1 cellular context compared by ENCODE assay signal in the genomic region with DNA sequence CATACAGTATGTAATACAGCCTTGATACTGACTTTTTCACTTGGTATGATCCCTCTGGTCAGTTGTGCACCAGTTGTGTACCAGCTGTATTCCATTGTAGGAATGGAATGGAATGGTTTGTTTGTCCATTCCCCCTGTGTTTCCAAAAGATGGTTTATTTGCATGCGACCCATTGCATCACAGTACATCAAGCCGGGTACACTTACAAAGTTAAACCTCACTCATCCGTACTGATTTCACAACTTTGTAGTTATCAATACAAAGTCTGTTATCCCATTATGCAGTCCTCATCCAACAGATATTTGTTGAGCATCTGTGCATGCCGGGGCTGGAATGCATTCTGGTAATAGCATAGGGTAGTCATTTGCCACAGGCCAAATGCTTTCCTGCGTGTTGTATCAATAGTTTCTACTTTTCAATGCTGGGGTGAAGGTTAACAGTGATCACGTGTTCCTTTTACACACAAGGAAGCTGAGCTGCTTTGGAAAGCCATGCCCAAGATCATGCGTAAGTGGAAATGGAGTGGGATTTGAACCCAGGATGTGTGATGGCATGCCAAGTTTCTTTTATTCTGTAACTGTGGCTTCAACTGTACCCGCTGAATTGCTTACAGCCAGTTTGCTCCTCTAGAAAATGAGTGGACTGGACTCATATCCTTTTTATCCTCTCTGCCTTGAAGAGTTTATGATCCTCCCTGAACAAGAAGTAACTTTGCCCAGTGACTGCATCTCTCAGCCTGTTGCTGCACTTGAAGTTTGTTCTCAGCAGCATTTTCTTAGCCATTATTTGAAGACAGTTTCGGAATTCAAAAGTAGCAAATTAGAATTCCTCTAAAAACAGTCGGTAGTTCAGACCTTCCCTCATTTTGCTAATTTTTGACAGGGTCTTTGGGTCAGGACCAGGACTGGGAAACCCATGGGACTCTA.
TF ChIP-seq lines count a peak whose summit lies in the region.

No MANE protein-coding gene starts in this region.

TF ChIP-seq in HepG2, 621 proteins besides CTCF, POLR2A, EP300 and RAD21 (continued from another document and continues in another):
- TF ChIP-seq, protein P1, sequence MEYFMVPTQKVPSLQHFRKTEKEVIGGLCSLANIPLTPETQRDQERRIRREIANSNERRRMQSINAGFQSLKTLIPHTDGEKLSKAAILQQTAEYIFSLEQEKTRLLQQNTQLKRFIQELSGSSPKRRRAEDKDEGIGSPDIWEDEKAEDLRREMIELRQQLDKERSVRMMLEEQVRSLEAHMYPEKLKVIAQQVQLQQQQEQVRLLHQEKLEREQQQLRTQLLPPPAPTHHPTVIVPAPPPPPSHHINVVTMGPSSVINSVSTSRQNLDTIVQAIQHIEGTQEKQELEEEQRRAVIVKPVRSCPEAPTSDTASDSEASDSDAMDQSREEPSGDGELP (IDR thresholded peaks at IDR 0.05; ENCODE audit: borderline replicate concordance, low read depth) = peak; percentile 85
- TF ChIP-seq ZNF615 (CRISPR knock-in tag; IDR thresholded peaks at IDR 0.05; ENCODE audit: borderline replicate concordance) (no peak), GTF3A (CRISPR knock-in tag; conservative IDR thresholded peaks at IDR 0.05) (0 out of 2 replicates have a peak, but pooled peaks have one; percentile 48), TCF7 (IDR thresholded peaks at IDR 0.05; ENCODE audit: low read depth) (peak; percentile 80), SMYD3 (CRISPR knock-in tag; IDR thresholded peaks at IDR 0.05) (no peak), ZNF782 (CRISPR knock-in tag; IDR thresholded peaks at IDR 0.05; ENCODE audit: borderline replicate concordance) (peak; percentile 86; the same call in 1 of the 2 replicates), EHMT2 (IDR thresholded peaks at IDR 0.05; ENCODE audit: borderline replicate concordance, low read depth, low read length) (no peak), ZNF839 (CRISPR knock-in tag; IDR thresholded peaks at IDR 0.05; ENCODE audit: borderline replicate concordance) (no peak), HDAC6 (IDR thresholded peaks at IDR 0.05; ENCODE audit: low read depth, low read length) (no peak), MTF1 (CRISPR knock-in tag; IDR thresholded peaks at IDR 0.05) (no peak), ZNF230 (CRISPR knock-in tag; IDR thresholded peaks at IDR 0.05) (peak; percentile 86; the same call in 1 of the 2 replicates), ZBTB38 (CRISPR knock-in tag; IDR thresholded peaks at IDR 0.05) (peak; percentile 47; the same call in 1 of the 2 replicates), RNF2 (conservative IDR thresholded peaks at IDR 0.05; ENCODE audit: low read depth) (no peak), XBP1 (CRISPR knock-in tag; IDR thresholded peaks at IDR 0.05) (no peak), ZNF136 (CRISPR knock-in tag; IDR thresholded peaks at IDR 0.05; ENCODE audit: low read depth) (no peak), ZNF121 (CRISPR knock-in tag; IDR thresholded peaks at IDR 0.05) (no peak; the same call in 1 of the 2 replicates), ZNF224 (CRISPR knock-in tag; IDR thresholded peaks at IDR 0.05) (no peak; the same call in 1 of the 2 replicates), ZNF616 (CRISPR knock-in tag; IDR thresholded peaks at IDR 0.05; ENCODE audit: low read depth) (no peak), ZNF816 (CRISPR knock-in tag; IDR thresholded peaks at IDR 0.05; ENCODE audit: borderline replicate concordance) (no peak; the same call in 1 of the 2 replicates), ZNF17 (CRISPR knock-in tag; IDR thresholded peaks at IDR 0.05) (no peak), KAT8 (CRISPR knock-in tag; IDR thresholded peaks at IDR 0.05) (peak; percentile 75; the same call in 1 of the 2 replicates), NFKB2 (CRISPR knock-in tag; IDR thresholded peaks at IDR 0.05; ENCODE audit: borderline replicate concordance) (no peak), ZNF75D (CRISPR knock-in tag; IDR thresholded peaks at IDR 0.05; ENCODE audit: borderline replicate concordance) (no peak), NFIC (IDR thresholded peaks at IDR 0.05; ENCODE audit: low read length) (peak; percentile 82)
- TF ChIP-seq, protein P2, sequence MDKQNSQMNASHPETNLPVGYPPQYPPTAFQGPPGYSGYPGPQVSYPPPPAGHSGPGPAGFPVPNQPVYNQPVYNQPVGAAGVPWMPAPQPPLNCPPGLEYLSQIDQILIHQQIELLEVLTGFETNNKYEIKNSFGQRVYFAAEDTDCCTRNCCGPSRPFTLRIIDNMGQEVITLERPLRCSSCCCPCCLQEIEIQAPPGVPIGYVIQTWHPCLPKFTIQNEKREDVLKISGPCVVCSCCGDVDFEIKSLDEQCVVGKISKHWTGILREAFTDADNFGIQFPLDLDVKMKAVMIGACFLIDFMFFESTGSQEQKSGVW (CRISPR knock-in tag; IDR thresholded peaks at IDR 0.05; ENCODE audit: borderline replicate concordance) = no peak
- TF ChIP-seq, protein P3, sequence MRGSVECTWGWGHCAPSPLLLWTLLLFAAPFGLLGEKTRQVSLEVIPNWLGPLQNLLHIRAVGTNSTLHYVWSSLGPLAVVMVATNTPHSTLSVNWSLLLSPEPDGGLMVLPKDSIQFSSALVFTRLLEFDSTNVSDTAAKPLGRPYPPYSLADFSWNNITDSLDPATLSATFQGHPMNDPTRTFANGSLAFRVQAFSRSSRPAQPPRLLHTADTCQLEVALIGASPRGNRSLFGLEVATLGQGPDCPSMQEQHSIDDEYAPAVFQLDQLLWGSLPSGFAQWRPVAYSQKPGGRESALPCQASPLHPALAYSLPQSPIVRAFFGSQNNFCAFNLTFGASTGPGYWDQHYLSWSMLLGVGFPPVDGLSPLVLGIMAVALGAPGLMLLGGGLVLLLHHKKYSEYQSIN (CRISPR knock-in tag; IDR thresholded peaks at IDR 0.05; ENCODE audit: borderline replicate concordance) = no peak
- TF ChIP-seq, protein P4, sequence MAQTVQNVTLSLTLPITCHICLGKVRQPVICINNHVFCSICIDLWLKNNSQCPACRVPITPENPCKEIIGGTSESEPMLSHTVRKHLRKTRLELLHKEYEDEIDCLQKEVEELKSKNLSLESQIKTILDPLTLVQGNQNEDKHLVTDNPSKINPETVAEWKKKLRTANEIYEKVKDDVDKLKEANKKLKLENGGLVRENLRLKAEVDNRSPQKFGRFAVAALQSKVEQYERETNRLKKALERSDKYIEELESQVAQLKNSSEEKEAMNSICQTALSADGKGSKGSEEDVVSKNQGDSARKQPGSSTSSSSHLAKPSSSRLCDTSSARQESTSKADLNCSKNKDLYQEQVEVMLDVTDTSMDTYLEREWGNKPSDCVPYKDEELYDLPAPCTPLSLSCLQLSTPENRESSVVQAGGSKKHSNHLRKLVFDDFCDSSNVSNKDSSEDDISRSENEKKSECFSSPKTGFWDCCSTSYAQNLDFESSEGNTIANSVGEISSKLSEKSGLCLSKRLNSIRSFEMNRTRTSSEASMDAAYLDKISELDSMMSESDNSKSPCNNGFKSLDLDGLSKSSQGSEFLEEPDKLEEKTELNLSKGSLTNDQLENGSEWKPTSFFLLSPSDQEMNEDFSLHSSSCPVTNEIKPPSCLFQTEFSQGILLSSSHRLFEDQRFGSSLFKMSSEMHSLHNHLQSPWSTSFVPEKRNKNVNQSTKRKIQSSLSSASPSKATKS (CRISPR knock-in tag; IDR thresholded peaks at IDR 0.05) = peak; percentile 97; the same call in 1 of the 2 replicates
- TF ChIP-seq, protein P5, sequence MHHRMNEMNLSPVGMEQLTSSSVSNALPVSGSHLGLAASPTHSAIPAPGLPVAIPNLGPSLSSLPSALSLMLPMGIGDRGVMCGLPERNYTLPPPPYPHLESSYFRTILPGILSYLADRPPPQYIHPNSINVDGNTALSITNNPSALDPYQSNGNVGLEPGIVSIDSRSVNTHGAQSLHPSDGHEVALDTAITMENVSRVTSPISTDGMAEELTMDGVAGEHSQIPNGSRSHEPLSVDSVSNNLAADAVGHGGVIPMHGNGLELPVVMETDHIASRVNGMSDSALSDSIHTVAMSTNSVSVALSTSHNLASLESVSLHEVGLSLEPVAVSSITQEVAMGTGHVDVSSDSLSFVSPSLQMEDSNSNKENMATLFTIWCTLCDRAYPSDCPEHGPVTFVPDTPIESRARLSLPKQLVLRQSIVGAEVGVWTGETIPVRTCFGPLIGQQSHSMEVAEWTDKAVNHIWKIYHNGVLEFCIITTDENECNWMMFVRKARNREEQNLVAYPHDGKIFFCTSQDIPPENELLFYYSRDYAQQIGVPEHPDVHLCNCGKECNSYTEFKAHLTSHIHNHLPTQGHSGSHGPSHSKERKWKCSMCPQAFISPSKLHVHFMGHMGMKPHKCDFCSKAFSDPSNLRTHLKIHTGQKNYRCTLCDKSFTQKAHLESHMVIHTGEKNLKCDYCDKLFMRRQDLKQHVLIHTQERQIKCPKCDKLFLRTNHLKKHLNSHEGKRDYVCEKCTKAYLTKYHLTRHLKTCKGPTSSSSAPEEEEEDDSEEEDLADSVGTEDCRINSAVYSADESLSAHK (CRISPR knock-in tag; IDR thresholded peaks at IDR 0.05; ENCODE audit: borderline replicate concordance) = no peak
- TF ChIP-seq, protein P6, sequence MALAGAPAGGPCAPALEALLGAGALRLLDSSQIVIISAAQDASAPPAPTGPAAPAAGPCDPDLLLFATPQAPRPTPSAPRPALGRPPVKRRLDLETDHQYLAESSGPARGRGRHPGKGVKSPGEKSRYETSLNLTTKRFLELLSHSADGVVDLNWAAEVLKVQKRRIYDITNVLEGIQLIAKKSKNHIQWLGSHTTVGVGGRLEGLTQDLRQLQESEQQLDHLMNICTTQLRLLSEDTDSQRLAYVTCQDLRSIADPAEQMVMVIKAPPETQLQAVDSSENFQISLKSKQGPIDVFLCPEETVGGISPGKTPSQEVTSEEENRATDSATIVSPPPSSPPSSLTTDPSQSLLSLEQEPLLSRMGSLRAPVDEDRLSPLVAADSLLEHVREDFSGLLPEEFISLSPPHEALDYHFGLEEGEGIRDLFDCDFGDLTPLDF (CRISPR knock-in tag; IDR thresholded peaks at IDR 0.05) = no peak; the same call in 1 of the 2 replicates
- TF ChIP-seq, protein P7, sequence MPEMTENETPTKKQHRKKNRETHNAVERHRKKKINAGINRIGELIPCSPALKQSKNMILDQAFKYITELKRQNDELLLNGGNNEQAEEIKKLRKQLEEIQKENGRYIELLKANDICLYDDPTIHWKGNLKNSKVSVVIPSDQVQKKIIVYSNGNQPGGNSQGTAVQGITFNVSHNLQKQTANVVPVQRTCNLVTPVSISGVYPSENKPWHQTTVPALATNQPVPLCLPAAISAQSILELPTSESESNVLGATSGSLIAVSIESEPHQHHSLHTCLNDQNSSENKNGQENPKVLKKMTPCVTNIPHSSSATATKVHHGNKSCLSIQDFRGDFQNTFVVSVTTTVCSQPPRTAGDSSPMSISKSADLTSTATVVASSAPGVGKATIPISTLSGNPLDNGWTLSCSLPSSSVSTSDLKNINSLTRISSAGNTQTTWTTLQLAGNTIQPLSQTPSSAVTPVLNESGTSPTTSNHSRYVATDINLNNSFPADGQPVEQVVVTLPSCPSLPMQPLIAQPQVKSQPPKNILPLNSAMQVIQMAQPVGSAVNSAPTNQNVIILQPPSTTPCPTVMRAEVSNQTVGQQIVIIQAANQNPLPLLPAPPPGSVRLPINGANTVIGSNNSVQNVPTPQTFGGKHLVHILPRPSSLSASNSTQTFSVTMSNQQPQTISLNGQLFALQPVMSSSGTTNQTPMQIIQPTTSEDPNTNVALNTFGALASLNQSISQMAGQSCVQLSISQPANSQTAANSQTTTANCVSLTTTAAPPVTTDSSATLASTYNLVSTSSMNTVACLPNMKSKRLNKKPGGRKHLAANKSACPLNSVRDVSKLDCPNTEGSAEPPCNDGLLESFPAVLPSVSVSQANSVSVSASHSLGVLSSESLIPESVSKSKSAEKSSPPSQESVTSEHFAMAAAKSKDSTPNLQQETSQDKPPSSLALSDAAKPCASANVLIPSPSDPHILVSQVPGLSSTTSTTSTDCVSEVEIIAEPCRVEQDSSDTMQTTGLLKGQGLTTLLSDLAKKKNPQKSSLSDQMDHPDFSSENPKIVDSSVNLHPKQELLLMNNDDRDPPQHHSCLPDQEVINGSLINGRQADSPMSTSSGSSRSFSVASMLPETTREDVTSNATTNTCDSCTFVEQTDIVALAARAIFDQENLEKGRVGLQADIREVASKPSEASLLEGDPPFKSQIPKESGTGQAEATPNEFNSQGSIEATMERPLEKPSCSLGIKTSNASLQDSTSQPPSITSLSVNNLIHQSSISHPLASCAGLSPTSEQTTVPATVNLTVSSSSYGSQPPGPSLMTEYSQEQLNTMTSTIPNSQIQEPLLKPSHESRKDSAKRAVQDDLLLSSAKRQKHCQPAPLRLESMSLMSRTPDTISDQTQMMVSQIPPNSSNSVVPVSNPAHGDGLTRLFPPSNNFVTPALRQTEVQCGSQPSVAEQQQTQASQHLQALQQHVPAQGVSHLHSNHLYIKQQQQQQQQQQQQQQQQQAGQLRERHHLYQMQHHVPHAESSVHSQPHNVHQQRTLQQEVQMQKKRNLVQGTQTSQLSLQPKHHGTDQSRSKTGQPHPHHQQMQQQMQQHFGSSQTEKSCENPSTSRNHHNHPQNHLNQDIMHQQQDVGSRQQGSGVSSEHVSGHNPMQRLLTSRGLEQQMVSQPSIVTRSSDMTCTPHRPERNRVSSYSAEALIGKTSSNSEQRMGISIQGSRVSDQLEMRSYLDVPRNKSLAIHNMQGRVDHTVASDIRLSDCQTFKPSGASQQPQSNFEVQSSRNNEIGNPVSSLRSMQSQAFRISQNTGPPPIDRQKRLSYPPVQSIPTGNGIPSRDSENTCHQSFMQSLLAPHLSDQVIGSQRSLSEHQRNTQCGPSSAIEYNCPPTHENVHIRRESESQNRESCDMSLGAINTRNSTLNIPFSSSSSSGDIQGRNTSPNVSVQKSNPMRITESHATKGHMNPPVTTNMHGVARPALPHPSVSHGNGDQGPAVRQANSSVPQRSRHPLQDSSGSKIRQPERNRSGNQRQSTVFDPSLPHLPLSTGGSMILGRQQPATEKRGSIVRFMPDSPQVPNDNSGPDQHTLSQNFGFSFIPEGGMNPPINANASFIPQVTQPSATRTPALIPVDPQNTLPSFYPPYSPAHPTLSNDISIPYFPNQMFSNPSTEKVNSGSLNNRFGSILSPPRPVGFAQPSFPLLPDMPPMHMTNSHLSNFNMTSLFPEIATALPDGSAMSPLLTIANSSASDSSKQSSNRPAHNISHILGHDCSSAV (CRISPR knock-in tag; IDR thresholded peaks at IDR 0.05; ENCODE audit: borderline replicate concordance) = no peak
- TF ChIP-seq, protein P8, sequence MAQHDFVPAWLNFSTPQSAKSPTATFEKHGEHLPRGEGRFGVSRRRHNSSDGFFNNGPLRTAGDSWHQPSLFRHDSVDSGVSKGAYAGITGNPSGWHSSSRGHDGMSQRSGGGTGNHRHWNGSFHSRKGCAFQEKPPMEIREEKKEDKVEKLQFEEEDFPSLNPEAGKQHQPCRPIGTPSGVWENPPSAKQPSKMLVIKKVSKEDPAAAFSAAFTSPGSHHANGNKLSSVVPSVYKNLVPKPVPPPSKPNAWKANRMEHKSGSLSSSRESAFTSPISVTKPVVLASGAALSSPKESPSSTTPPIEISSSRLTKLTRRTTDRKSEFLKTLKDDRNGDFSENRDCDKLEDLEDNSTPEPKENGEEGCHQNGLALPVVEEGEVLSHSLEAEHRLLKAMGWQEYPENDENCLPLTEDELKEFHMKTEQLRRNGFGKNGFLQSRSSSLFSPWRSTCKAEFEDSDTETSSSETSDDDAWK (CRISPR knock-in tag; IDR thresholded peaks at IDR 0.05) = no peak
